28 cellular contexts compared by ENCODE assay signal in genomic region chr9:132333556-132333955, GRCh38.
"Had no signal": no experiment of that assay in that cellular context is flagged by ENCODE, and none has a peak within 500 bp of the region (broad histone marks: within the 10 kb centered on the region; RNA-seq: fewer than 3 reads in every experiment).

No MANE protein-coding gene starts in this region.

- ATAC-seq: activated CD8-positive, alpha-beta T cell treated with anti-CD3 and anti-CD28 coated beads for 36 hours; activated naive CD8-positive, alpha-beta T cell treated with anti-CD3 and anti-CD28 coated beads, Interleukin-2, amount 50 U/mL, for 24 hours had no signal

- DNase-seq: activated B cell treated with CpG ODN at 0.5 μM for 24 hours; activated CD4-positive, alpha-beta memory T cell treated with anti-CD3 and anti-CD28 coated beads for 36 hours; activated CD4-positive, alpha-beta T cell treated with anti-CD3 and anti-CD28 coated beads for 4 hours; activated CD4-positive, alpha-beta T cell treated with anti-CD3 and anti-CD28 coated beads, Interleukin-2, amount 10 ng/mL, durations not matched to agents 24 days and 14 days; activated CD4-positive, alpha-beta T cell treated with anti-CD3 and anti-CD28 coated beads, Interleukin-2, amount 50 U/mL, for 1 hour; activated CD4-positive, alpha-beta T cell treated with anti-CD3 and anti-CD28 coated beads, Interleukin-2, amount 50 U/mL, for 4 hours; activated CD4-positive, CD25-positive, alpha-beta regulatory T cell treated with anti-CD3 and anti-CD28 coated beads, Interleukin-2, amount 50 U/mL, for 72 hours; activated CD8-positive, alpha-beta memory T cell treated with anti-CD3 and anti-CD28 coated beads, Interleukin-2, amount 50 U/mL, for 4 hours; activated CD8-positive, alpha-beta T cell treated with anti-CD3 and anti-CD28 coated beads for 36 hours; activated effector memory CD4-positive, alpha-beta T cell treated with Interleukin-2 at 50 U/mL for 16 hours; activated gamma-delta T cell; activated naive CD4-positive, alpha-beta T cell treated with anti-CD3 and anti-CD28 coated beads, Interleukin-2, amount 10 ng/mL, durations not matched to agents 7 days and 5 days; activated naive CD4-positive, alpha-beta T cell treated with Interleukin-2 at 50 U/mL for 16 hours; activated naive CD8-positive, alpha-beta T cell treated with anti-CD3 and anti-CD28 coated beads, Interleukin-2, amount 10 ng/mL, durations not matched to agents 7 days and 5 days; activated naive CD8-positive, alpha-beta T cell treated with anti-CD3 and anti-CD28 coated beads, Interleukin-2, amount 50 U/mL, for 24 hours; activated T-cell treated with anti-CD3 and anti-CD28 coated beads for 4 hours; activated T-cell treated with anti-CD3 and anti-CD28 coated beads, Interleukin-2, amount 50 U/mL, for 24 hours; activated T-cell treated with anti-CD3 and anti-CD28 coated beads, Interleukin-2, amount 50 U/mL, for 48 hours; amygdala; anterior cingulate cortex; caudate nucleus; cerebellar nuclear complex; T-helper 1 cell; T-helper 2 cell; T-helper 9 cell had no signal

- H3K4me3 ChIP-seq: ascending aorta, cardiac muscle cell had no signal

- H3K27me3 ChIP-seq: ascending aorta, cardiac muscle cell had no signal

- H3K4me1 ChIP-seq: ascending aorta had no signal

- H3K27ac ChIP-seq: ascending aorta, cardiac muscle cell, VCaP had no signal
